In the genomic region with DNA sequence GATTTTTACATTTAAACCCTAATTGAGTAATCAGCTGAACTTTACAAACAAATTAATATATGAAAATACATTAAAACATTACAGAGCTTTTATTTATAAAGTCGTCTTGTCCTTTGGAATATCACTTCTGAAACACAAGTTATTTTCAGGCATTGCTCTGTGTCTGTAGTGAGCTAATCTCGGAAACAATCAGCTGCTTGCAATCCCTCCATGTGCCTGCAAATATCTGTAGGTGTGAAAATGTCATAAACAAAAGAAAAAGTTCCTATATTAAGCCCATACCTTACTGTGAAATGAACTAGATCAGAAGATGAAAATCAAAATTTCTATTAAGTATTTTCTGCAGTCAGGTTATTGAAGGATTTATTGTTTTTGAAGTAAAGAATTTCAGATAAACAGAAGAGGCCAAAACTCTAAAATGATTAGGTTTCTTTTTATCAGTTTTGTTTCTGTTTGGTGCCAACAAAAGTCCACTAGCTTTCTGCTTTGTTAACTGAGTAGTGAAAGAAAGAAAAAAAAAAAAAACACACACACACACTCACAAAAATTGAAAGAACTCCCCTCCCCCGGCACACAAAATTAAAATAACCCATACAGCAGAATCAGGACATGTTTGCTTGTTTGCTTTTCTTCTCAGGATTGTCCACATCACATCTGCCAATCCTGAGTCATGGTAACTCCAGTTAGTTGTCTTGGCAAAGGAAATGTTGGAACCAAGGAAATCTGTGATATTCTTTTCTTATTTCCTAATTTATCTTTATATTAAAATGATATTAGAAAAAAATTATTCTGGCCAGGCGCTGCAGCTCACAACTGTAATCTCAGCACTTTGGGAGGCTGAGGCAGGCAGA, we compare ENCODE assay signal across 15 cellular contexts.
"Had no signal": no experiment of that assay in that cellular context is flagged by ENCODE, and none has a peak within 500 bp of the region (broad histone marks: within the 10 kb centered on the region; RNA-seq: fewer than 3 reads in every experiment).

No MANE protein-coding gene starts in this region.

- ATAC-seq: activated T-cell treated with anti-CD3 and anti-CD28 coated beads, Interleukin-2, amount 50 U/mL, for 72 hours; esophagus mucosa; foreskin keratinocyte; left colon; natural killer cell; stimulated activated naive CD8-positive, alpha-beta T cell treated with anti-CD3 and anti-CD28 coated beads, Interleukin-15, Interleukin-2, amounts not matched to agents 100 U/mL and 50 U/mL, for 24 hours had no signal

- H3K27me3 ChIP-seq: breast epithelium, foreskin keratinocyte, suprapubic skin, upper lobe of left lung had no signal

- H3K36me3 ChIP-seq: breast epithelium, suprapubic skin, upper lobe of left lung had no signal

- DNase-seq: activated CD4-positive, alpha-beta memory T cell treated with anti-CD3 and anti-CD28 coated beads for 36 hours; activated gamma-delta T cell treated with Interleukin-2 at 50 U/mL for 16 hours; activated T-cell treated with anti-CD3 and anti-CD28 coated beads, Interleukin-2, amount 50 U/mL, for 72 hours; aorta; foreskin keratinocyte; head of caudate nucleus; left colon; natural killer cell; stimulated activated CD4-positive, alpha-beta T cell treated with anti-CD3 and anti-CD28 coated beads, Interleukin-4, amount 100 ng/mL, for 1 hour; stimulated activated CD8-positive, alpha-beta memory T cell treated with anti-CD3 and anti-CD28 coated beads, Interleukin-4, amount 100 ng/mL, for 48 hours; stimulated activated naive CD8-positive, alpha-beta T cell treated with anti-CD3 and anti-CD28 coated beads, Interleukin-15, Interleukin-2, amounts not matched to agents 100 U/mL and 50 U/mL, for 24 hours; upper lobe of left lung had no signal

- H3K27ac ChIP-seq: breast epithelium, foreskin keratinocyte, upper lobe of left lung had no signal

- H3K4me3 ChIP-seq: breast epithelium, suprapubic skin, upper lobe of left lung had no signal

- H3K4me1 ChIP-seq: breast epithelium, foreskin keratinocyte, upper lobe of left lung had no signal

- H3K9me3 ChIP-seq: breast epithelium, suprapubic skin, upper lobe of left lung had no signal
